Comparison of ENCODE assay signal across 11 cellular contexts in genomic region chr21:39000496-39000895, GRCh38.
DNase-seq lines count a peak whose midpoint lies in the region; ATAC-seq, FAIRE-seq and TF ChIP-seq lines count a peak whose summit lies in the region.
"Had no signal": no experiment of that assay in that cellular context is flagged by ENCODE, and none has a peak within 500 bp of the region (broad histone marks: within the 10 kb centered on the region; RNA-seq: fewer than 3 reads in every experiment).

No MANE protein-coding gene starts in this region.

- H3K23me2 ChIP-seq in H1 (ENCODE audit: low read depth, low read length), result no peaks in the 10 kb centered on the region

- DNase-seq in H7, result peak; percentile 12
- peak; percentile 76 for DNase-seq in NB4 (ENCODE audit: low read depth)
- no peak for DNase-seq in H1 (ENCODE audit: low read depth in 1 of 2, low spot score in 2 of 2)
- no peak for DNase-seq in neuronal stem cell (ENCODE audit: low spot score)
- DNase-seq in NCI-H1417 treated with DMSO at 0.1 percent for 48 hours (lab: John Stamatoyannopoulos, UW), result no peak
- no peak for DNase-seq in testis
- DNase-seq: colonic mucosa, DMS153, naive B cell, NCI-H526 treated with DMSO at 0.1 percent for 48 hours had no signal

- H3K9ac ChIP-seq in H1 (replicated peaks in 1 of 4; ENCODE audit: extremely low read depth in 1 of 4, low read depth in 3 of 4, low read length in 3 of 4) (no peak overlapping the region), neuronal stem cell (ENCODE audit: low read depth, low read length, poor library complexity) (no peak overlapping the region)

- peaks cover 0 to 6% (median 3%) of the 10 kb centered on the region in 4 experiments; a peak in 3 of 7 replicates for H3K4me1 ChIP-seq in H1 (replicated peaks in 1 of 4; ENCODE audit: control insufficient read depth in 3 of 4, insufficient read depth in 4 of 4, low read length in 3 of 4)
- peaks cover 5 to 7% of the 10 kb centered on the region in 2 donors for H3K4me1 ChIP-seq in neuronal stem cell (ENCODE audit: control insufficient read depth in 2 of 2, insufficient read depth in 1 of 2, low read depth in 1 of 2, low read length in 2 of 2)
- peaks cover 4% of the 10 kb centered on the region for H3K4me1 ChIP-seq in testis

- H3K4me2 ChIP-seq in H1 (ENCODE audit: insufficient read depth in 1 of 2, low read depth in 2 of 2, low read length in 2 of 2) (no peak overlapping the region), neuronal stem cell (ENCODE audit: insufficient read depth, low read length, poor library complexity, severe bottlenecking) (no peak overlapping the region)

- TF ChIP-seq POLR2A in NB4 (IDR thresholded peaks at IDR 0.05; ENCODE audit: extremely low read depth, insufficient read length) (no peak), H1 (IDR thresholded peaks at IDR 0.05; ENCODE audit: control extremely low read depth in 1 of 2, low read depth in 2 of 2, low read length in 2 of 2) (no peak), testis (IDR thresholded peaks at IDR 0.05) (no peak)

- TF ChIP-seq EP300 in H1 (IDR thresholded peaks at IDR 0.05; ENCODE audit: borderline replicate concordance in 1 of 2, low read depth in 2 of 2, low read length in 2 of 2), result no peak

- H4K8ac ChIP-seq in H1 (ENCODE audit: extremely low read depth, insufficient read depth, low read length) (no peak overlapping the region), neuronal stem cell (ENCODE audit: low read depth, low read length) (no peak overlapping the region)

- TF ChIP-seq CTCF in NB4 (IDR thresholded peaks at IDR 0.05; ENCODE audit: low read depth, low read length), result no peak
- no peak for TF ChIP-seq CTCF in H1 (IDR thresholded peaks at IDR 0.05; ENCODE audit: control extremely low read depth in 1 of 3, insufficient read depth in 1 of 3, low read depth in 1 of 3, low read length in 3 of 3)
- no peak for TF ChIP-seq CTCF in testis (IDR thresholded peaks at IDR 0.05)

- WGBS in H1 (ENCODE audit: extremely low coverage in 1 of 2, insufficient coverage in 1 of 2, insufficient read length in 1 of 2, insufficient replicate concordance in 2 of 2, low coverage in 1 of 2, low lambda C conversion rate in 2 of 2, missing lambda C conversion rate in 1 of 2), 2 experiments, result 79% methylated on average over 3 of the region's 3 CpGs; no CpG with 5 or more reads in 1 of the 2 experiments
- WGBS in neuronal stem cell (ENCODE audit: extremely low coverage in 2 of 2, insufficient read length in 2 of 2, insufficient replicate concordance in 1 of 2), 2 donors, result no CpG with 5 or more reads among the region's 3 CpGs
- 71 to 96% methylated on average over 3 of the region's 3 CpGs for WGBS in testis, 2 donors

- H2AFZ ChIP-seq in H1 (ENCODE audit: low read length) (no peak overlapping the region), neuronal stem cell (ENCODE audit: low read length) (no peak overlapping the region)

- peak overlapping the region; percentile 12 for H4K91ac ChIP-seq in H1 (replicated peaks; ENCODE audit: insufficient read length, low read length)
- H4K91ac ChIP-seq in neuronal stem cell (ENCODE audit: low read depth, low read length, poor library complexity), result no peak overlapping the region

- H2AK5ac ChIP-seq in H1 (ENCODE audit: low read depth, low read length) (no peak overlapping the region), neuronal stem cell (ENCODE audit: low read depth, low read length) (peak overlapping the region; percentile 46)

- H3K9me3 ChIP-seq in H1 (ENCODE audit: insufficient read depth in 2 of 2, low read depth in 1 of 2, low read length in 1 of 2), result no peaks in the 10 kb centered on the region
- H3K9me3 ChIP-seq in neuronal stem cell (replicated peaks in 1 of 2; ENCODE audit: control insufficient read depth in 2 of 2, insufficient read depth in 1 of 2, low read depth in 1 of 2, low read length in 2 of 2), result no peaks in the 10 kb centered on the region
- no peaks in the 10 kb centered on the region for H3K9me3 ChIP-seq in testis
- H3K9me3 ChIP-seq: colonic mucosa had no signal

- H3K27ac ChIP-seq in H1 (ENCODE audit: low read depth, low read length) (no peak overlapping the region), neuronal stem cell (replicated peaks; ENCODE audit: low read length) (no peak overlapping the region), testis (no peak overlapping the region)
- H3K27ac ChIP-seq: colonic mucosa had no signal

- no peaks in the 10 kb centered on the region for H4K20me1 ChIP-seq in H1 (replicated peaks in 1 of 2; ENCODE audit: control insufficient read depth in 1 of 2, insufficient read depth in 2 of 2, low read length in 2 of 2)

- H4K5ac ChIP-seq in H1 (ENCODE audit: insufficient read length, low read depth, low read length), result no peak overlapping the region

- H3K56ac ChIP-seq in H1 (replicated peaks; ENCODE audit: insufficient read length, low read depth, low read length), result no peak overlapping the region

- H3K23ac ChIP-seq in H1 (ENCODE audit: insufficient read length), result no peak overlapping the region
- no peak overlapping the region for H3K23ac ChIP-seq in neuronal stem cell (ENCODE audit: low read depth, low read length, poor library complexity)

- H3K4ac ChIP-seq in H1 (replicated peaks; ENCODE audit: insufficient read length, low read depth, low read length) (no peak overlapping the region), neuronal stem cell (ENCODE audit: low read length) (no peak overlapping the region)

- H3K79me2 ChIP-seq in H1 (ENCODE audit: control insufficient read depth in 1 of 2, insufficient read depth in 2 of 2, low read length in 2 of 2), result no peaks in the 10 kb centered on the region

- no peak overlapping the region for H3K4me3 ChIP-seq in H7 (ENCODE audit: insufficient read depth, low read depth, low read length)
- H3K4me3 ChIP-seq in NB4 (ENCODE audit: low read depth, low read length), result no peak overlapping the region
- no peak overlapping the region for H3K4me3 ChIP-seq in H1 (ENCODE audit: extremely low read depth in 1 of 4, insufficient read depth in 2 of 4, low read depth in 3 of 4, low read length in 4 of 4)
- no peak overlapping the region for H3K4me3 ChIP-seq in neuronal stem cell (ENCODE audit: low read length in 2 of 2)
- H3K4me3 ChIP-seq in testis, result no peak overlapping the region
- H3K4me3 ChIP-seq: colonic mucosa had no signal

- H2BK12ac ChIP-seq in H1 (ENCODE audit: low read depth, low read length) (no peak overlapping the region), neuronal stem cell (ENCODE audit: low read length) (no peak overlapping the region)

- H3K36me3 ChIP-seq in H7 (replicated peaks; ENCODE audit: control insufficient read depth, insufficient read depth, low read length) (no peaks in the 10 kb centered on the region), H1 (ENCODE audit: control insufficient read depth in 2 of 4, insufficient read depth in 4 of 4, low read length in 3 of 4) (no peaks in the 10 kb centered on the region), neuronal stem cell (replicated peaks in 1 of 2; ENCODE audit: control insufficient read depth in 2 of 2, insufficient read depth in 2 of 2, low read length in 2 of 2) (no peaks in the 10 kb centered on the region), testis (ENCODE audit: low read depth, missing control alignments) (no peaks in the 10 kb centered on the region)
- H3K36me3 ChIP-seq: colonic mucosa had no signal

- H3K79me1 ChIP-seq in H1 (ENCODE audit: low read depth, low read length), result no peaks in the 10 kb centered on the region
- H3K79me1 ChIP-seq in neuronal stem cell (ENCODE audit: low read depth, low read length), result no peaks in the 10 kb centered on the region

- H2BK120ac ChIP-seq in H1 (replicated peaks; ENCODE audit: low read depth, low read length) (no peak overlapping the region), neuronal stem cell (ENCODE audit: low read depth, low read length) (no peak overlapping the region)

- H3K27me3 ChIP-seq in H7 (ENCODE audit: control insufficient read depth, insufficient read depth, low read length), result no peaks in the 10 kb centered on the region
- H3K27me3 ChIP-seq in H1 (replicated peaks in 1 of 4; ENCODE audit: control insufficient read depth in 3 of 4, extremely low read depth in 1 of 4, insufficient read depth in 3 of 4, low read length in 3 of 4), result no peaks in the 10 kb centered on the region
- no peaks in the 10 kb centered on the region for H3K27me3 ChIP-seq in neuronal stem cell (ENCODE audit: control insufficient read depth in 3 of 3, insufficient read depth in 3 of 3, low read depth in 1 of 3, low read length in 3 of 3)
- H3K27me3 ChIP-seq in testis, result no peaks in the 10 kb centered on the region
- H3K27me3 ChIP-seq: colonic mucosa had no signal

- FAIRE-seq in H1 (lab: Jason Lieb, UNC), result no peak

- no peak for TF ChIP-seq RAD21 in H1 (IDR thresholded peaks at IDR 0.05 in 1 of 2, conservative IDR thresholded peaks at IDR 0.05 in 1 of 2; ENCODE audit: low read depth in 2 of 2, low read length in 2 of 2)

- intact Hi-C loops in testis (cut with DNase I; ENCODE audit: low total_unique reads), result no loop called here

- H2BK15ac ChIP-seq in H1 (ENCODE audit: low read length) (0 out of 2 replicates have a peak overlapping the region, but pooled peaks have one; percentile 63), neuronal stem cell (ENCODE audit: low read length) (no peak overlapping the region)

- POLR2A ChIA-PET in H1 (lab: Charles Lee; ENCODE audit: partially characterized antibody), result no interaction called here

- no peak overlapping the region; the same call in 1 of the 2 replicates for H2BK5ac ChIP-seq in H1 (ENCODE audit: low read depth, low read length)
- H2BK5ac ChIP-seq in neuronal stem cell (ENCODE audit: low read length), result no peak overlapping the region

- H3K14ac ChIP-seq in H1 (ENCODE audit: insufficient read length), result no peak overlapping the region
- H3K14ac ChIP-seq in neuronal stem cell (ENCODE audit: low read length), result no peak overlapping the region

- no peak for ATAC-seq in GM21717 (IDR thresholded peaks at IDR 0.05; ENCODE audit: unreplicated experiment)

- H3K18ac ChIP-seq in H1 (ENCODE audit: extremely low read depth, low read length) (no peak overlapping the region), neuronal stem cell (ENCODE audit: low read length) (no peak overlapping the region)

- CTCF ChIA-PET in H1 (lab: Charles Lee; ENCODE audit: partially characterized antibody), result interaction anchor here (0.6 kb wide), 1 partner anchor 196 kb away, joined by 3 read pairs; no protein-coding TSS in a partner anchor

- H2BK20ac ChIP-seq in H1 (ENCODE audit: low read length), result no peak overlapping the region

TF ChIP-seq in H1, 55 proteins besides CTCF, POLR2A, EP300 and RAD21 (continues in another document):
- TF ChIP-seq SP1 (IDR thresholded peaks at IDR 0.05; ENCODE audit: low read depth, low read length) (no peak), CBX8 (IDR thresholded peaks at IDR 0.05; ENCODE audit: borderline replicate concordance, low read depth, low read length) (no peak), KDM4A (IDR thresholded peaks at IDR 0.05; ENCODE audit: low read depth, low read length, severe bottlenecking) (no peak), KDM1A (IDR thresholded peaks at IDR 0.05; ENCODE audit: borderline replicate concordance, low read length) (no peak), SRF (IDR thresholded peaks at IDR 0.05; ENCODE audit: low read depth, low read length) (no peak), RNF2 (IDR thresholded peaks at IDR 0.05; ENCODE audit: borderline replicate concordance, low read depth, low read length, missing control alignments, poor library complexity, severe bottlenecking) (no peak), HDAC6 (IDR thresholded peaks at IDR 0.05; ENCODE audit: low read depth, low read length) (no peak)

Comparison
In these comparisons a context has a peak if more than half of its experiments do, and no peak if none do; other contexts are left out.
1. DNase-seq: peak in H7 (single experiment) and NB4 (single experiment); none in H1 (0 of 2), neuronal stem cell (single experiment), NCI-H1417 treated with DMSO at 0.1 percent for 48 hours (single experiment) and testis (single experiment).